In the genomic region with DNA sequence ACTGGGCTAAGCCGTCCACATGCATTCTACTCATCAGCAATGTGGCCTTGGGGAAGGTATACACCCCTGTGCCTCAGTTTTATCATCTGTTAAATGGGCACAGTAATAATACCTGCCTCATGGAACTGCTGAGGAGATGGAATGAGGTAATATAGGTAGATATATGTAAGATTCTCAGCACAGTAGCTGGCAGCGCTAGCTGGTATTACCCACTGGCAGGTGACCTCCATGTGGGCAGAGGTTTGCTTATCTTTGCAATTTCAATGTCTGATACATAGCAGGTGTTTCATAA, we compare ENCODE assay signal across 15 cellular contexts. TPM values are rescaled to one million over a fixed set of nuclear protein-coding genes. Genes with fewer than 3 reads are reported as not detected.
DNase-seq lines count a peak whose midpoint lies in the region; ATAC-seq, FAIRE-seq and TF ChIP-seq lines count a peak whose summit lies in the region.
"Had no signal": no experiment of that assay in that cellular context is flagged by ENCODE, and none has a peak within 500 bp of the region (broad histone marks: within the 10 kb centered on the region; RNA-seq: fewer than 3 reads in every experiment).

No MANE protein-coding gene starts in this region.

- no peaks in the 10 kb centered on the region for H3K79me2 ChIP-seq in H1 (ENCODE audit: control insufficient read depth in 1 of 2, insufficient read depth in 2 of 2, low read length in 2 of 2)
- no peaks in the 10 kb centered on the region for H3K79me2 ChIP-seq in trophoblast cell (ENCODE audit: control insufficient read depth, insufficient read depth, low read length, poor library complexity)

- H2AK5ac ChIP-seq in H1 (ENCODE audit: low read depth, low read length) (no peak overlapping the region), trophoblast cell (ENCODE audit: low read length) (no peak overlapping the region)

- DNase-seq in left ventricle myocardium inferior (no peak), right cardiac atrium (no peak), H1 (ENCODE audit: low read depth in 1 of 2, low spot score in 2 of 2) (no peak), thoracic aorta (ENCODE audit: low spot score) (no peak), trophoblast cell (no peak)
- no peak for DNase-seq in effector CD8-positive, alpha-beta T cell (lab: John Stamatoyannopoulos, UW)
- DNase-seq: CD8-positive, alpha-beta T cell; DND-41; GDM1; Kasumi-1; NCI-H1105 treated with DMSO at 0.1 percent for 48 hours; NCI-H187; NCI-H69; SHP77 had no signal

- H2BK12ac ChIP-seq in H1 (ENCODE audit: low read depth, low read length) (no peak overlapping the region), trophoblast cell (ENCODE audit: low read length) (no peak overlapping the region)

- H3K4ac ChIP-seq in H1 (replicated peaks; ENCODE audit: insufficient read length, low read depth, low read length) (no peak overlapping the region), trophoblast cell (ENCODE audit: low read depth, low read length) (no peak overlapping the region)

- H2BK20ac ChIP-seq in H1 (ENCODE audit: low read length), result no peak overlapping the region

- no peak overlapping the region for H3K56ac ChIP-seq in H1 (replicated peaks; ENCODE audit: insufficient read length, low read depth, low read length)

- H4K20me1 ChIP-seq in H1 (replicated peaks in 1 of 2; ENCODE audit: control insufficient read depth in 1 of 2, insufficient read depth in 2 of 2, low read length in 2 of 2), result no peaks in the 10 kb centered on the region

- no peak for TF ChIP-seq POLR2A in H1 (IDR thresholded peaks at IDR 0.05; ENCODE audit: control extremely low read depth in 1 of 2, low read depth in 2 of 2, low read length in 2 of 2)

- intact Hi-C loops in left ventricle myocardium inferior (cut with micrococcal nuclease), result loop anchor here (10.0 kb wide), 1 partner anchor 70 kb away; the partner anchor contains the start of gene PDK2
- intact Hi-C loops in right cardiac atrium (cut with DNase I), result loop anchor here in 2 of 4 donors (10.0 kb wide), 1 partner anchor 50 kb away; no protein-coding TSS in a partner anchor

- no peak overlapping the region for H4K12ac ChIP-seq in trophoblast cell (ENCODE audit: low read depth, low read length)

- H2BK15ac ChIP-seq in H1 (ENCODE audit: low read length), result no peak overlapping the region

- TF ChIP-seq CTCF in left ventricle myocardium inferior (IDR thresholded peaks at IDR 0.05; ENCODE audit: borderline replicate concordance) (no peak), H1 (IDR thresholded peaks at IDR 0.05; ENCODE audit: control extremely low read depth in 1 of 3, insufficient read depth in 1 of 3, low read depth in 1 of 3, low read length in 3 of 3) (no peak), thoracic aorta (IDR thresholded peaks at IDR 0.05) (no peak)

- no peaks in the 10 kb centered on the region for H3K36me3 ChIP-seq in left ventricle myocardium inferior
- H3K36me3 ChIP-seq in H1 (ENCODE audit: control insufficient read depth in 2 of 4, insufficient read depth in 4 of 4, low read length in 3 of 4), result no peaks in the 10 kb centered on the region
- H3K36me3 ChIP-seq in thoracic aorta, result no peaks in the 10 kb centered on the region
- H3K36me3 ChIP-seq in trophoblast cell (ENCODE audit: control insufficient read depth in 1 of 2, insufficient read depth in 2 of 2, low read length in 2 of 2), result no peaks in the 10 kb centered on the region

- no peak overlapping the region for H4K5ac ChIP-seq in H1 (ENCODE audit: insufficient read length, low read depth, low read length)

- peak overlapping the region; percentile 69 for H3K4me3 ChIP-seq in left ventricle myocardium inferior
- no peak overlapping the region for H3K4me3 ChIP-seq in right cardiac atrium (ENCODE audit: low read length)
- no peak overlapping the region for H3K4me3 ChIP-seq in H1 (ENCODE audit: extremely low read depth in 1 of 4, insufficient read depth in 2 of 4, low read depth in 3 of 4, low read length in 4 of 4)
- H3K4me3 ChIP-seq in thoracic aorta, result no peak overlapping the region
- no peak overlapping the region for H3K4me3 ChIP-seq in trophoblast cell (ENCODE audit: low read depth, low read length)

- TF ChIP-seq RAD21 in H1 (IDR thresholded peaks at IDR 0.05 in 1 of 2, conservative IDR thresholded peaks at IDR 0.05 in 1 of 2; ENCODE audit: low read depth in 2 of 2, low read length in 2 of 2), result no peak

- H3K9ac ChIP-seq in H1 (replicated peaks in 1 of 4; ENCODE audit: extremely low read depth in 1 of 4, low read depth in 3 of 4, low read length in 3 of 4) (no peak overlapping the region), trophoblast cell (ENCODE audit: low read length) (no peak overlapping the region)

- H3K27me3 ChIP-seq in left ventricle myocardium inferior (ENCODE audit: low read depth), result no peaks in the 10 kb centered on the region
- no peaks in the 10 kb centered on the region for H3K27me3 ChIP-seq in right cardiac atrium (ENCODE audit: control insufficient read depth, insufficient read depth)
- peaks cover 0 to 6% (median 0%) of the 10 kb centered on the region in 4 experiments; a peak in 2 of 7 replicates for H3K27me3 ChIP-seq in H1 (replicated peaks in 1 of 4; ENCODE audit: control insufficient read depth in 3 of 4, extremely low read depth in 1 of 4, insufficient read depth in 3 of 4, low read length in 3 of 4)
- H3K27me3 ChIP-seq in thoracic aorta (replicated peaks; ENCODE audit: insufficient read depth), result no peaks in the 10 kb centered on the region
- H3K27me3 ChIP-seq in trophoblast cell (ENCODE audit: insufficient read depth, low read length), result no peaks in the 10 kb centered on the region

- H2BK120ac ChIP-seq in H1 (replicated peaks; ENCODE audit: low read depth, low read length), result no peak overlapping the region
- no peak overlapping the region for H2BK120ac ChIP-seq in trophoblast cell (ENCODE audit: insufficient read depth, low read length, poor library complexity)

- no peak for TF ChIP-seq EP300 in H1 (IDR thresholded peaks at IDR 0.05; ENCODE audit: borderline replicate concordance in 1 of 2, low read depth in 2 of 2, low read length in 2 of 2)

- H3K4me1 ChIP-seq in left ventricle myocardium inferior (peaks cover 65% of the 10 kb centered on the region), right cardiac atrium (ENCODE audit: control insufficient read depth, insufficient read depth, low read length) (no peaks in the 10 kb centered on the region), H1 (replicated peaks in 1 of 4; ENCODE audit: control insufficient read depth in 3 of 4, insufficient read depth in 4 of 4, low read length in 3 of 4) (peaks cover 0 to 14% (median 12%) of the 10 kb centered on the region in 4 experiments; a peak in 5 of 7 replicates), thoracic aorta (ENCODE audit: control insufficient read depth in 1 of 2, low read depth in 2 of 2) (peaks cover 28 to 68% of the 10 kb centered on the region in 2 donors), trophoblast cell (ENCODE audit: control insufficient read depth in 1 of 2, insufficient read depth in 2 of 2, low read length in 2 of 2) (peaks cover 0 to 8% of the 10 kb centered on the region in 2 experiments)

- no peaks in the 10 kb centered on the region for H3K79me1 ChIP-seq in H1 (ENCODE audit: low read depth, low read length)
- no peaks in the 10 kb centered on the region for H3K79me1 ChIP-seq in trophoblast cell (ENCODE audit: low read length)

- POLR2A ChIA-PET in H1 (lab: Charles Lee; ENCODE audit: partially characterized antibody), result interaction anchor here (1.1 kb wide), 1 partner anchor 33 kb away, joined by 3 read pairs; no protein-coding TSS in a partner anchor

- H3K23ac ChIP-seq in H1 (ENCODE audit: insufficient read length), result no peak overlapping the region
- no peak overlapping the region for H3K23ac ChIP-seq in trophoblast cell (ENCODE audit: low read length)

- H4K8ac ChIP-seq in H1 (ENCODE audit: extremely low read depth, insufficient read depth, low read length), result no peak overlapping the region
- H4K8ac ChIP-seq in trophoblast cell (ENCODE audit: low read depth, low read length), result no peak overlapping the region

- FAIRE-seq in H1 (lab: Jason Lieb, UNC), result no peak

- H3K18ac ChIP-seq in H1 (ENCODE audit: extremely low read depth, low read length) (no peak overlapping the region), trophoblast cell (ENCODE audit: low read length) (no peak overlapping the region)

- H2BK5ac ChIP-seq in H1 (ENCODE audit: low read depth, low read length) (no peak overlapping the region), trophoblast cell (ENCODE audit: low read depth, low read length, poor library complexity) (no peak overlapping the region)

- H4K91ac ChIP-seq in H1 (replicated peaks; ENCODE audit: insufficient read length, low read length) (no peak overlapping the region), trophoblast cell (ENCODE audit: low read depth, low read length) (no peak overlapping the region)

- H3K9me3 ChIP-seq in left ventricle myocardium inferior (replicated peaks) (no peaks in the 10 kb centered on the region), right cardiac atrium (ENCODE audit: control insufficient read depth, low read length) (no peaks in the 10 kb centered on the region), H1 (ENCODE audit: insufficient read depth in 2 of 2, low read depth in 1 of 2, low read length in 1 of 2) (no peaks in the 10 kb centered on the region), thoracic aorta (no peaks in the 10 kb centered on the region), trophoblast cell (ENCODE audit: insufficient read depth, low read depth, low read length) (no peaks in the 10 kb centered on the region)

- 96% methylated on average over 2 of the region's 2 CpGs for WGBS in right cardiac atrium
- 87% methylated on average over 2 of the region's 2 CpGs; no CpG with 5 or more reads in 1 of the 2 experiments for WGBS in H1 (ENCODE audit: extremely low coverage in 1 of 2, insufficient coverage in 1 of 2, insufficient read length in 1 of 2, insufficient replicate concordance in 2 of 2, low coverage in 1 of 2, low lambda C conversion rate in 2 of 2, missing lambda C conversion rate in 1 of 2), 2 experiments
- WGBS in trophoblast cell (ENCODE audit: extremely low coverage, insufficient coverage, insufficient read length), result no CpG with 5 or more reads among the region's 2 CpGs

- H3K27ac ChIP-seq in left ventricle myocardium inferior (replicated peaks) (peak overlapping the region; percentile 96), right cardiac atrium (ENCODE audit: low read length) (no peak overlapping the region), H1 (ENCODE audit: low read depth, low read length) (no peak overlapping the region), thoracic aorta (peak overlapping the region; percentile 93 to 99), trophoblast cell (ENCODE audit: low read depth, low read length) (no peak overlapping the region)

- ATAC-seq in right cardiac atrium (no peak), thoracic aorta (ENCODE audit: insufficient number of reproducible peaks, low FRiP score, low read depth) (no peak)
- ATAC-seq: CD8-positive, alpha-beta T cell; HCT116 had no signal

- CTCF ChIA-PET in H1 (lab: Charles Lee; ENCODE audit: partially characterized antibody), result interaction anchor here (0.8 to 17.0 kb wide), 16 partner anchors 9 to 145 kb away, joined by 3 to 299 read pairs (median 6); partner anchors contain the start of gene COL1A1

- peaks cover 12% of the 10 kb centered on the region for H3K23me2 ChIP-seq in H1 (ENCODE audit: low read depth, low read length)

- H3K14ac ChIP-seq in H1 (ENCODE audit: insufficient read length) (no peak overlapping the region), trophoblast cell (ENCODE audit: low read length) (no peak overlapping the region)

- no peak overlapping the region for H3K4me2 ChIP-seq in H1 (ENCODE audit: insufficient read depth in 1 of 2, low read depth in 2 of 2, low read length in 2 of 2)
- no peak overlapping the region for H3K4me2 ChIP-seq in trophoblast cell (ENCODE audit: low read length)

- H2AFZ ChIP-seq in H1 (ENCODE audit: low read length) (no peak overlapping the region), trophoblast cell (ENCODE audit: insufficient read depth, low read length, poor library complexity) (no peak overlapping the region)

RNA-seq across cellular contexts. Expression of gene SGCA, which starts 1.2 kb away (rescaled TPM):
- total RNA-seq in left ventricle myocardium inferior, result 137 TPM
- total RNA-seq in right cardiac atrium, result 100 to 1,000 TPM; 127 to 150 (median 133) TPM
- 156 TPM for polyA plus RNA-seq in right cardiac atrium
- not detected in 2 replicates for total RNA-seq in H1 (2021; fragmentation: NEBNext Ultra II Directional; extraction: Animal tissue kit (Norgen Biotek cat#: 25700))
- polyA plus RNA-seq in H1 (2011; rRNA removed), result 0.12 and 0.36 TPM in 2 replicates
- 0.18 TPM for polyA plus RNA-seq in H1 (2011; cell fraction: cytosol; rRNA removed)
- 0.27 TPM for polyA plus RNA-seq in H1 (2011; cell fraction: nucleus; rRNA removed)
- polyA plus RNA-seq in H1 (2012, experiment 1 of 2), result 0.31 to 0.65 TPM in 2 of 4 replicates, not detected in the others
- 0.43 TPM for polyA plus RNA-seq in H1 (2012, experiment 2 of 2)
- polyA plus RNA-seq in H1 (2013, experiment 1 of 2), result 0.36 TPM
- 0.33 TPM for polyA plus RNA-seq in H1 (2013, experiment 2 of 2)
- not detected in 2 replicates for polyA minus RNA-seq in H1 (2011; rRNA and poly(A)+ RNA removed)
- not detected for polyA minus RNA-seq in H1 (2011; cell fraction: cytosol; rRNA and poly(A)+ RNA removed)
- polyA minus RNA-seq in H1 (2011; cell fraction: nucleus; rRNA and poly(A)+ RNA removed), result not detected
- 100 to 1,000 TPM in 1 of 2 donors, 10 to 100 TPM in 1; 95.5 to 158 TPM for total RNA-seq in thoracic aorta
- not detected in 2 replicates for polyA plus RNA-seq in trophoblast cell (2013)

RNA-seq across cellular contexts. Expression of gene PPP1R9B, which starts 14.2 kb away (rescaled TPM):
- 33.0 TPM for total RNA-seq in left ventricle myocardium inferior
- 10 to 100 TPM; 33.2 to 40.7 (median 36.1) TPM for total RNA-seq in right cardiac atrium
- polyA plus RNA-seq in right cardiac atrium, result 26.5 TPM
- total RNA-seq in H1 (2021; fragmentation: NEBNext Ultra II Directional; extraction: Animal tissue kit (Norgen Biotek cat#: 25700)), result 13.1 and 14.1 TPM in 2 replicates
- polyA plus RNA-seq in H1 (2011; rRNA removed), result 5.2 and 6.1 TPM in 2 replicates
- polyA plus RNA-seq in H1 (2011; cell fraction: cytosol; rRNA removed), result 6.2 TPM
- polyA plus RNA-seq in H1 (2011; cell fraction: nucleus; rRNA removed), result 11.6 TPM
- polyA plus RNA-seq in H1 (2012, experiment 1 of 2), result 13.3 to 16.7 TPM (median 15.0 TPM) in 4 replicates
- polyA plus RNA-seq in H1 (2012, experiment 2 of 2), result 9.9 TPM
- polyA plus RNA-seq in H1 (2013, experiment 1 of 2), result 6.4 TPM
- polyA plus RNA-seq in H1 (2013, experiment 2 of 2), result 6.6 TPM
- 3.9 and 6.5 TPM in 2 replicates for polyA minus RNA-seq in H1 (2011; rRNA and poly(A)+ RNA removed)
- polyA minus RNA-seq in H1 (2011; cell fraction: cytosol; rRNA and poly(A)+ RNA removed), result 7.4 TPM
- 6.0 TPM for polyA minus RNA-seq in H1 (2011; cell fraction: nucleus; rRNA and poly(A)+ RNA removed)
- 10 to 100 TPM; 53.3 to 67.1 TPM for total RNA-seq in thoracic aorta
- 23.2 and 23.4 TPM in 2 replicates for polyA plus RNA-seq in trophoblast cell (2013)

RNA-seq across cellular contexts. Expression of gene SAMD14, which starts 34.7 kb away (rescaled TPM):
- 1.6 TPM for total RNA-seq in left ventricle myocardium inferior
- total RNA-seq in right cardiac atrium, result 1 to 10 TPM; 2.4 to 4.0 (median 3.5) TPM
- polyA plus RNA-seq in right cardiac atrium, result 3.3 TPM
- total RNA-seq in H1 (2021; fragmentation: NEBNext Ultra II Directional; extraction: Animal tissue kit (Norgen Biotek cat#: 25700)), result 5.8 and 5.9 TPM in 2 replicates
- 5.2 and 5.7 TPM in 2 replicates for polyA plus RNA-seq in H1 (2011; rRNA removed)
- 3.9 TPM for polyA plus RNA-seq in H1 (2011; cell fraction: cytosol; rRNA removed)
- polyA plus RNA-seq in H1 (2011; cell fraction: nucleus; rRNA removed), result 12.4 TPM
- polyA plus RNA-seq in H1 (2012, experiment 1 of 2), result 6.3 to 11.5 TPM (median 8.1 TPM) in 4 replicates
- 3.9 TPM for polyA plus RNA-seq in H1 (2012, experiment 2 of 2)
- 3.4 TPM for polyA plus RNA-seq in H1 (2013, experiment 1 of 2)
- polyA plus RNA-seq in H1 (2013, experiment 2 of 2), result 3.4 TPM
- polyA minus RNA-seq in H1 (2011; rRNA and poly(A)+ RNA removed), result 2.6 and 3.1 TPM in 2 replicates
- polyA minus RNA-seq in H1 (2011; cell fraction: cytosol; rRNA and poly(A)+ RNA removed), result 2.9 TPM
- 4.2 TPM for polyA minus RNA-seq in H1 (2011; cell fraction: nucleus; rRNA and poly(A)+ RNA removed)
- total RNA-seq in thoracic aorta, result 10 to 100 TPM in 1 of 2 donors, 1 to 10 TPM in 1; 9.7 to 11.5 TPM
- polyA plus RNA-seq in trophoblast cell (2013), result 6.9 and 7.4 TPM in 2 replicates

RNA-seq across cellular contexts. Expression of gene COL1A1, which starts 36.8 kb away (rescaled TPM):
- total RNA-seq in left ventricle myocardium inferior (45.8 TPM), right cardiac atrium (100 to 1,000 TPM in 1 of 4 donors, 10 to 100 TPM in 3; 58.4 to 138 (median 74.3) TPM), thoracic aorta (100 to 1,000 TPM; 261 to 270 TPM)
- polyA plus RNA-seq in right cardiac atrium (24.8 TPM), H1 (2011; rRNA removed) (14.1 and 27.3 TPM in 2 replicates)
- total RNA-seq in H1 (2021; fragmentation: NEBNext Ultra II Directional; extraction: Animal tissue kit (Norgen Biotek cat#: 25700)), result 80.4 and 88.1 TPM in 2 replicates
- 9.3 TPM for polyA plus RNA-seq in H1 (2011; cell fraction: cytosol; rRNA removed)
- 112 TPM for polyA plus RNA-seq in H1 (2011; cell fraction: nucleus; rRNA removed)
- polyA plus RNA-seq in H1 (2012, experiment 1 of 2), result 59.0 to 109 TPM (median 93.2 TPM) in 4 replicates
- polyA plus RNA-seq in H1 (2012, experiment 2 of 2), result 56.3 TPM
- polyA plus RNA-seq in H1 (2013, experiment 1 of 2), result 109 TPM
- 85.3 TPM for polyA plus RNA-seq in H1 (2013, experiment 2 of 2)
- polyA minus RNA-seq in H1 (2011; rRNA and poly(A)+ RNA removed), result 50.2 and 51.4 TPM in 2 replicates
- 33.6 TPM for polyA minus RNA-seq in H1 (2011; cell fraction: cytosol; rRNA and poly(A)+ RNA removed)
- 122 TPM for polyA minus RNA-seq in H1 (2011; cell fraction: nucleus; rRNA and poly(A)+ RNA removed)
- 548 and 582 TPM in 2 replicates for polyA plus RNA-seq in trophoblast cell (2013)

Comparison
In these comparisons a context has a peak if more than half of its experiments do, and no peak if none do; other contexts are left out.
1. H3K27ac ChIP-seq: peak in left ventricle myocardium inferior (single experiment) and thoracic aorta (2 of 2); none in right cardiac atrium (single experiment), H1 (single experiment) and trophoblast cell (single experiment).
2. RNA of gene SGCA, which starts 1.2 kb away (total RNA-seq): 95.5 to 158 TPM in thoracic aorta, 137 TPM in left ventricle myocardium inferior (single experiment) and 127 to 150 TPM in right cardiac atrium; not detected in H1; every median in the first group is over 10 times any median in the second.